8 cellular contexts compared by ENCODE assay signal in genomic region chr16:75603241-75603640, GRCh38.
"Had no signal": no experiment of that assay in that cellular context is flagged by ENCODE, and none has a peak within 500 bp of the region (broad histone marks: within the 10 kb centered on the region; RNA-seq: fewer than 3 reads in every experiment).

No MANE protein-coding gene starts in this region.

- FAIRE-seq: H1, H54, HTR-8/SVneo, K562 had no signal

- ATAC-seq: GM23338, K562 had no signal

- H3K4me3 ChIP-seq: GM23338, K562 had no signal

- H2AFZ ChIP-seq: GM23338 had no signal

- DNase-seq: H9, HCEC 1CT, IMR-90 had no signal

- H3K4me2 ChIP-seq: GM23338 had no signal
